Comparison of ENCODE assay signal across 8 cellular contexts in the genomic region with DNA sequence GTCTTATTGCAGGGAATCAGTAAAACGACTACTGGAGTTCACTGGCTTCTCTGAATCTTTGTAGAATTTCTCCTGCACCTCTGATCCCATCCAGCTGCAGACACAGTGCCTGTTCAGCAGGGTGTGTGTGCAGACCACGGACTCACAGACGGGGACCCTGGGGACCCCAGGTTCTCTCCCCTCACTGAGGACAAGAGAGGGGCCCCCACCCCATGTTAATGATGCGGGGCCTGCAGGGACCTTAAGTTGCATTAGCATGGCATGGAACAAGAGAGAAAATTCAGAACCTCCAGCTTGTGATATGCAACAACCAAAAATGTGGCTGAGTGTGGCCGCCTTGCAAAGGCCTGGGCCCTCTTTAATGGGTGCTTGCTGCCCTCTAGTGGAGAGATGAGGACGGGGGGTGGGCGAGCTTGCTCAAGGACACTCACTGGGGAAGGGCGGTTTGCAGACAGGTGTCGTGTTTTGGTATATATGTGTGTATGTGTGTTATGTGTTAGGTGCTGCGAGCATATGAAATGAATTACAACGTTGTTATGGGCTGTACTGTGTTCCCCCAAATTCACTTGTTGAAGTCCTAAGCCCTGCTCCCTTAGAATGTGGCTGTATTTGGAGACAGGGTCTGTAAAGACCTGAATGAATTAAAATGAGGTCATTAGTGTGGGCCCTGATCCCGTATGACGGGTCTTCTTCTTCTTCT.
DNase-seq lines count a peak whose midpoint lies in the region; ATAC-seq and TF ChIP-seq lines count a peak whose summit lies in the region.

No MANE protein-coding gene starts in this region.

- ATAC-seq in GM18505 (IDR thresholded peaks at IDR 0.05; ENCODE audit: unreplicated experiment) (peak; percentile 56), HG03139 (IDR thresholded peaks at IDR 0.05; ENCODE audit: unreplicated experiment) (no peak)
- peak; percentile 77 for ATAC-seq in central memory CD8-positive, alpha-beta T cell (replicated peaks; ENCODE audit: extremely low read depth, poor library complexity, severe bottlenecking)

- no peak overlapping the region for H3K4me3 ChIP-seq in A673 (ENCODE audit: low read depth, low read length, poor library complexity, severe bottlenecking)

- no peak overlapping the region for H3K4me3 Mint-ChIP-seq in central memory CD8-positive, alpha-beta T cell

- CTCF ChIA-PET in A673 (lab: Charles Lee): interaction anchor here (0.6 to 1.1 kb wide), 20 partner anchors 13 to 607 kb away, joined by 3 to 12 read pairs (median 4); a partner anchor contains a TSS

- no peaks in the 10 kb centered on the region for H3K27me3 ChIP-seq in A673 (replicated peaks; ENCODE audit: insufficient read depth, low read depth, low read length, poor library complexity)

- peak; percentile 98 for TF ChIP-seq CTCF in A673 (conservative IDR thresholded peaks at IDR 0.05; ENCODE audit: low read depth, low read length)

- POLR2A ChIA-PET in A673 (lab: Charles Lee; ENCODE audit: low non-redundant PET): interaction anchor here (0.7 kb wide), 1 partner anchor 716 kb away, joined by 4 read pairs; no protein-coding TSS in a partner anchor

- peaks cover 6% of the 10 kb centered on the region for H3K4me1 Mint-ChIP-seq in central memory CD8-positive, alpha-beta T cell

- H3K9me3 ChIP-seq in A673 (ENCODE audit: low read depth, low read length, poor library complexity, severe bottlenecking): no peaks in the 10 kb centered on the region

- intact Hi-C loops in A673 (cut with micrococcal nuclease; ENCODE audit: unreplicated experiment): loop anchor here (1.0 to 5.0 kb wide), 3 partner anchors 282 to 486 kb away; a partner anchor contains a TSS

- no peaks in the 10 kb centered on the region for H3K36me3 ChIP-seq in A673 (ENCODE audit: insufficient read depth, low read length, poor library complexity, severe bottlenecking)

- H3K9me3 Mint-ChIP-seq in central memory CD8-positive, alpha-beta T cell: no peaks in the 10 kb centered on the region

- no peaks in the 10 kb centered on the region for H3K4me1 ChIP-seq in A673 (ENCODE audit: insufficient read depth, low read length, poor library complexity, severe bottlenecking)

- DNase-seq in A673 (ENCODE audit: low spot score): peak; percentile 86
- DNase-seq in NCI-H2171 treated with DMSO at 0.1 percent for 48 hours (lab: John Stamatoyannopoulos, UW): peak; percentile 81
- DNase-seq in activated CD4-positive, CD25-positive, alpha-beta regulatory T cell treated with anti-CD3 and anti-CD28 coated beads, Interleukin-2, amount 50 U/mL, for 72 hours: peak; percentile 82
- peak; percentile 74 for DNase-seq in central memory CD8-positive, alpha-beta T cell (ENCODE audit: low spot score in 2 of 2)
- DNase-seq in left kidney (ENCODE audit: low read depth, low spot score): peak; percentile 94
- peak; percentile 86 to 87 for DNase-seq in stimulated activated CD4-positive, alpha-beta T cell treated with anti-CD3 and anti-CD28 coated beads, Interleukin-2, amount 100 ng/mL, for 48 hours

- H3K27ac Mint-ChIP-seq in central memory CD8-positive, alpha-beta T cell (ENCODE audit: low read depth): no peak overlapping the region

- no peak overlapping the region for H3K27ac ChIP-seq in A673 (ENCODE audit: low read depth, low read length, poor library complexity, severe bottlenecking)

- no peak for TF ChIP-seq POLR2A in GM18505 (IDR thresholded peaks at IDR 0.05; ENCODE audit: borderline replicate concordance, extremely low read depth, insufficient read depth, insufficient read length)

- H3K36me3 Mint-ChIP-seq in central memory CD8-positive, alpha-beta T cell (ENCODE audit: insufficient read depth): peaks cover 3% of the 10 kb centered on the region

- H3K27me3 Mint-ChIP-seq in central memory CD8-positive, alpha-beta T cell: peaks cover 48% of the 10 kb centered on the region

- no TSS peak for BruUV-seq in A673 (replicated peaks; lab: Mats Ljungman, UMichigan)
